In the genomic region with DNA sequence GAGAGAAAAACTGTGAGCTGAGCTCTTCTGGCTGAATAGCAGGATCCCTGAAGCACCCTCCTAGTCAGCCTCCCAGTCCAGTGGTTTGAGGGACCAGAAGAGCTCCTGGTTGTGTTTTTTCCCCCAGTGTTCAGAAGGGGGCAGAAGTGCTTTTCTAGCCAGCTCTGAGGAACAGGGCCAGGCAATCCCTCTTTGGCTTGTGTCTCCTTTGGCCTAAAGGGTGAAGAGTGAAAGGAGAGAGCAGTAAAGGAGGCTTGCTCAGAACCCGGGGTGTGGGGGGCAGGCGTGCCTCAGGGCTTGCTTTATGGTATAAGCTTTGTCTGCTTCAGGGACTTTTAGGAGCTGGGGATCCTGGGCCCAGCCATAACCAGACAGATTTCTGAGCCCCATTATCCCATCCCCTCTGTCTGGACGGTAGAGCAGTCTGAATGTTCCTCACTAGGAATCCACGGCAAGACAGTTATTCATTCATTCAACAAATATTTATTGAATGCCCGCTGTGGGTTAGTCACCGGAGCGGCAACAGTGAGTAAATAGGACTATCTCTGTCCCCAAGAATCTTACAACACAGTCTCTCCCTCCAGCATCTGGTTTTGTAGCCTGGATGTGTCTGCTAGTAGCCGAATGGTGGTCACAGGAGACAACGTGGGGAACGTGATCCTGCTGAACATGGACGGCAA, we compare ENCODE assay signal across 6 cellular contexts. TPM values are rescaled to one million over a fixed set of nuclear protein-coding genes. Genes with fewer than 3 reads are reported as not detected.
DNase-seq lines count a peak whose midpoint lies in the region; ATAC-seq lines count a peak whose summit lies in the region.

No MANE protein-coding gene starts in this region.

- peak; percentile 59 to 77 for ATAC-seq in left cardiac atrium
- no peak for ATAC-seq in GM18502 (IDR thresholded peaks at IDR 0.05; ENCODE audit: poor library complexity, unreplicated experiment)

- DNase-seq in ELR (ENCODE audit: low read depth): peak; percentile 93
- DNase-seq in SHP77 (lab: John Stamatoyannopoulos, UW): peak; percentile 62 to 66
- no peak for DNase-seq in left cardiac atrium
- DNase-seq in NCI-H2227 (lab: John Stamatoyannopoulos, UW; ENCODE audit: unreplicated experiment): no peak
- no peak for DNase-seq in NCI-H345 (lab: John Stamatoyannopoulos, UW)

- intact Hi-C loops in left cardiac atrium (cut with DNase I): no loop called here

RNA-seq across cellular contexts. Expression of a gene that starts 14.5 kb away (rescaled TPM):
- total RNA-seq in left cardiac atrium: 10 to 100 TPM; 25.1 to 26.2 TPM

RNA-seq across cellular contexts. Expression of a gene that starts 19.4 kb away (rescaled TPM):
- 10 to 100 TPM; 10.4 to 10.8 TPM for total RNA-seq in left cardiac atrium

RNA-seq across cellular contexts. Expression of a gene that starts 23.7 kb away (rescaled TPM):
- total RNA-seq in left cardiac atrium: 10 to 100 TPM; 18.2 to 44.9 TPM

RNA-seq across cellular contexts. Expression of a gene that starts 35.8 kb away (rescaled TPM):
- total RNA-seq in left cardiac atrium: 10 to 100 TPM; 29.5 to 37.0 TPM

RNA-seq across cellular contexts. Expression of a gene that starts 47.9 kb away (rescaled TPM):
- total RNA-seq in left cardiac atrium: 100 to 1,000 TPM; 108 to 126 TPM

Comparison
In these comparisons a context has a peak if more than half of its experiments do, and no peak if none do; other contexts are left out.
1. DNase-seq: peak in ELR (single experiment) and SHP77 (2 of 2); none in left cardiac atrium (single experiment), NCI-H2227 (single experiment) and NCI-H345 (single experiment).